ENCODE assay signal across 1 cellular context in the genomic region with DNA sequence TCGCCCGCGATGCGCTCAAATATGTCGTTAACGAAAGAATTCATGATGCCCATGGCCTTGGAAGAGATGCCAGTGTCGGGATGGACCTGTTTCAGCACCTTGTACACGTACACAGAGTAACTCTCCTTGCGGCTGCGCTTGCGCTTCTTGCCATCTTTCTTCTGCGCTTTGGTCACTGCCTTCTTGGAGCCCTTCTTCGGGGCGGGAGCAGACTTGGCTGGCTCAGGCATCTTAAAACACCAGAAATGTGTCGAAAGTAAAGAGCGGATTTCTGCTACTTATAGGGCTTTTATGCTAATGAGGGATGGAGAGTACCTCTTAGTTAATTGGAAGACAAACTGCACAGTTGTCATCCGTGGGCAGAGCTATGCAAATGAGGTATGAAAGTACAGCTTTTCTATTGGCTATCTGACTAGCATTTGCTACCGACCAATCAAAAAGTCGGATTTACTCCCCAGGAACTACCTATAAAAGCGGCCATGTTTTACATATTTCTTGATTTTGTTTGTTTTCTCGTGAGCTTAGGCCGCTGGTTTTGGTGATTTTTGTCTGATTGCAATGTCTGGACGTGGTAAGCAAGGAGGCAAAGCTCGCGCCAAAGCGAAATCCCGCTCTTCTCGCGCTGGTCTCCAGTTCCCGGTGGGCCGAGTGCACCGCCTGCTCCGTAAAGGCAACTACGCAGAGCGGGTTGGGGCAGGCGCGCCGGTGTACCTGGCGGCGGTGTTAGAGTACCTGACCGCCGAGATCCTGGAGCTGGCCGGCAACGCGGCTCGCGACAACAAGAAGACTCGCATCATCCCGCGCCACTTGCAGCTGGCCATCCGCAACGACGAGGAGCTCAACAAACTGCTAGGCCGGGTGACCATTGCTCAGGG.
A peak's percentile ranks its signal among the peaks of the same experiment; 100 is the strongest.
TF ChIP-seq lines count a peak whose summit lies in the region.

No MANE protein-coding gene starts in this region.

TF ChIP-seq in GM12878, 131 proteins besides CTCF, POLR2A, EP300 and RAD21 (continued from another document):
- TF ChIP-seq SKIL (IDR thresholded peaks at IDR 0.05; ENCODE audit: low read depth, poor library complexity, severe bottlenecking) (peak; percentile 28), CREM (IDR thresholded peaks at IDR 0.05; ENCODE audit: low read depth) (peak; percentile 70), REST (IDR thresholded peaks at IDR 0.05; ENCODE audit: low read depth, low read length) (no peak), CHD1 (IDR thresholded peaks at IDR 0.05; ENCODE audit: low read depth, low read length) (peak; percentile 93), ZBED1 (IDR thresholded peaks at IDR 0.05; ENCODE audit: borderline replicate concordance) (peak; percentile 99), SREBF1 (IDR thresholded peaks at IDR 0.05; ENCODE audit: low read length) (no peak), MTA3 (IDR thresholded peaks at IDR 0.05; ENCODE audit: borderline replicate concordance, low read length) (peak; percentile 19; the same call in 1 of the 2 replicates), LARP7 (IDR thresholded peaks at IDR 0.05) (peak; percentile 79), MEF2B (IDR thresholded peaks at IDR 0.05; ENCODE audit: partially characterized antibody, poor library complexity, severe bottlenecking) (no peak), MEF2A (IDR thresholded peaks at IDR 0.05; ENCODE audit: insufficient read depth, low read depth, low read length) (0 out of 2 replicates have a peak, but pooled peaks have one; percentile 44), RELB (IDR thresholded peaks at IDR 0.05; ENCODE audit: low read depth) (peak; percentile 15; the same call in 1 of the 2 replicates), PAX5 (IDR thresholded peaks at IDR 0.05; ENCODE audit: borderline replicate concordance, low read depth, low read length) (peak; percentile 41; the same call in 1 of the 2 replicates), ZNF384 (IDR thresholded peaks at IDR 0.05; ENCODE audit: borderline replicate concordance, low read depth, low read length) (no peak), SIX5 (IDR thresholded peaks at IDR 0.05; ENCODE audit: low read depth, low read length, severe bottlenecking) (peak; percentile 9), FOXM1 (IDR thresholded peaks at IDR 0.05; ENCODE audit: low read depth, low read length) (0 out of 2 replicates have a peak, but pooled peaks have one; percentile 20)
- TF ChIP-seq, protein P1, sequence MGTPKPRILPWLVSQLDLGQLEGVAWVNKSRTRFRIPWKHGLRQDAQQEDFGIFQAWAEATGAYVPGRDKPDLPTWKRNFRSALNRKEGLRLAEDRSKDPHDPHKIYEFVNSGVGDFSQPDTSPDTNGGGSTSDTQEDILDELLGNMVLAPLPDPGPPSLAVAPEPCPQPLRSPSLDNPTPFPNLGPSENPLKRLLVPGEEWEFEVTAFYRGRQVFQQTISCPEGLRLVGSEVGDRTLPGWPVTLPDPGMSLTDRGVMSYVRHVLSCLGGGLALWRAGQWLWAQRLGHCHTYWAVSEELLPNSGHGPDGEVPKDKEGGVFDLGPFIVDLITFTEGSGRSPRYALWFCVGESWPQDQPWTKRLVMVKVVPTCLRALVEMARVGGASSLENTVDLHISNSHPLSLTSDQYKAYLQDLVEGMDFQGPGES (IDR thresholded peaks at IDR 0.05), result peak; percentile 66; the same call in 1 of the 2 replicates
